ENCODE assay signal across 18 cellular contexts in the genomic region with DNA sequence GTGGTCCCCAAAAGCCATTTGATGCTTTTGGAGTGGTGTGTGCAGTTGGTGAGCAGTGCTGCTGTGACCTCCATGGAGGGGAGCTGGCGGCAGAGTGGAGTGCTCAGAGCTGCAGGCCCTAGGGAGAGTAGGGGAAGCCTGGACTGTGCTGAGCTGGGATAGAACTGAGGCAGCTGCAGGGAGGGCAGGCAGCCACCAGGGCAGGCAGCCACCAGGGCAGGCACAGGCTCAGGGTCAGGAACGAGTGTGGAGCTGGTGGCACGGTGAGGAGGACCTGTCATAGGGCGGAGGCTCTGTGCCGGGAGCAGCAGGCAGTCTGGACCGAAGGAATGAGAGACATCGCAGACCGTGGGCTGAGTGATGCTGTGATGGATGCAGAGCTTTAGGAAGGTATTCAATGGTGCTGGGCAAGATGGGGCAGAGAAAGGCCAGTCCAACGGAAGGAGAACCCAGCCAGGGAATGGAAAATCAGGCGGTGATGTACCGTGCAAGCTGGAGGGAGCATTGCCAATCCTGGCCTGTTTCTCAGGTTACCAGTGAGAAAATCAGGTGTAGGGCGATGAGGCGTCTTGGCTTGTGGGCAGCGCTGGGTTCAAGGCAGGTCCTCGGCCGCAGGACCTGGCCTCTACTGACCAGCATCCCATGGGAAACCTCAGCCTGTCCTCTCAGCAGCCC.
A peak's percentile ranks its signal among the peaks of the same experiment; 100 is the strongest.
DNase-seq lines count a peak whose midpoint lies in the region; ATAC-seq and TF ChIP-seq lines count a peak whose summit lies in the region.
"Had no signal": no experiment of that assay in that cellular context is flagged by ENCODE, and none has a peak within 500 bp of the region (broad histone marks: within the 10 kb centered on the region; RNA-seq: fewer than 3 reads in every experiment).

No MANE protein-coding gene starts in this region.

- no peak overlapping the region for H3K4me3 Mint-ChIP-seq in H9
- H3K4me3 Mint-ChIP-seq in activated T-helper 17 cell treated with anti-CD3 and anti-CD28 coated beads, Interleukin-2, amount 50 U/mL, for 72 hours, result no peak overlapping the region
- no peak overlapping the region for H3K4me3 Mint-ChIP-seq in stimulated activated naive B cell treated with anti-CD40 and anti-IgM and Interleukin-4, amounts not matched to agents 10 μg/mL and 1 μg/mL and 100 μg/mL, for 72 hours
- no peak overlapping the region for H3K4me3 Mint-ChIP-seq in activated CD4-positive, alpha-beta memory T cell treated with anti-CD3 and anti-CD28 coated beads for 36 hours
- H3K4me3 Mint-ChIP-seq: nephron had no signal

- H3K27me3 ChIP-seq in H9 (ENCODE audit: insufficient read depth, low read length), result no peaks in the 10 kb centered on the region
- no peaks in the 10 kb centered on the region for H3K27me3 ChIP-seq in hepatocyte
- H3K27me3 ChIP-seq in mammary epithelial cell (ENCODE audit: insufficient read depth, low read length), result no peaks in the 10 kb centered on the region
- H3K27me3 ChIP-seq: esophagus squamous epithelium, right lobe of liver had no signal

- H3K9me2 ChIP-seq in hepatocyte (replicated peaks; ENCODE audit: insufficient read depth), result no peaks in the 10 kb centered on the region

- no peak overlapping the region for H3T11ph ChIP-seq in H9 (ENCODE audit: low read length)

- peak overlapping the region in 1 of 3 experiments; percentile 73; a peak in 3 of 7 replicates for H3K27ac Mint-ChIP-seq in H9
- peak overlapping the region; percentile 58 for H3K27ac Mint-ChIP-seq in activated T-helper 17 cell treated with anti-CD3 and anti-CD28 coated beads, Interleukin-2, amount 50 U/mL, for 72 hours
- H3K27ac Mint-ChIP-seq in stimulated activated naive B cell treated with anti-CD40 and anti-IgM and Interleukin-4, amounts not matched to agents 10 μg/mL and 1 μg/mL and 100 μg/mL, for 72 hours, result peak overlapping the region; percentile 75
- H3K27ac Mint-ChIP-seq in activated CD4-positive, alpha-beta memory T cell treated with anti-CD3 and anti-CD28 coated beads for 36 hours, result no peak overlapping the region

- H2AFZ ChIP-seq in H9 (ENCODE audit: low read length) (no peak overlapping the region), hepatocyte (no peak overlapping the region), mammary epithelial cell (ENCODE audit: low read depth, low read length) (no peak overlapping the region)

- H3K4me1 ChIP-seq in H9 (ENCODE audit: insufficient read depth, low read length) (no peaks in the 10 kb centered on the region; the same call in 1 of the 2 replicates), hepatocyte (ENCODE audit: insufficient read depth) (peaks cover 34% of the 10 kb centered on the region), mammary epithelial cell (ENCODE audit: insufficient read depth, low read length) (no peaks in the 10 kb centered on the region)

- H4K5ac ChIP-seq in H9 (ENCODE audit: insufficient read length, low read depth, low read length), result no peak overlapping the region

- H4K91ac ChIP-seq in H9 (ENCODE audit: insufficient read length, low read depth, low read length), result no peak overlapping the region

- H3K9ac ChIP-seq in H9 (ENCODE audit: extremely low read depth, insufficient read length, low read length) (no peak overlapping the region), mammary epithelial cell (ENCODE audit: insufficient read depth, low read length) (no peak overlapping the region)

- H2BK20ac ChIP-seq in H9 (ENCODE audit: low read depth, low read length, poor library complexity, severe bottlenecking), result no peak overlapping the region

- H3K9me3 Mint-ChIP-seq in H9, result no peaks in the 10 kb centered on the region; a peak in 1 of 5 replicates
- peaks cover 5% of the 10 kb centered on the region for H3K9me3 Mint-ChIP-seq in activated T-helper 17 cell treated with anti-CD3 and anti-CD28 coated beads, Interleukin-2, amount 50 U/mL, for 72 hours
- peaks cover 3 to 8% of the 10 kb centered on the region in 2 donors for H3K9me3 Mint-ChIP-seq in stimulated activated naive B cell treated with anti-CD40 and anti-IgM and Interleukin-4, amounts not matched to agents 10 μg/mL and 1 μg/mL and 100 μg/mL, for 72 hours
- no peaks in the 10 kb centered on the region for H3K9me3 Mint-ChIP-seq in activated CD4-positive, alpha-beta memory T cell treated with anti-CD3 and anti-CD28 coated beads for 36 hours
- H3K9me3 Mint-ChIP-seq: nephron had no signal

- H3K27ac ChIP-seq in H9 (ENCODE audit: insufficient read length, low read depth, low read length), result no peak overlapping the region
- H3K27ac ChIP-seq in hepatocyte, result peak overlapping the region; percentile 62
- H3K27ac ChIP-seq in mammary epithelial cell (ENCODE audit: insufficient read depth, low read depth, low read length), result no peak overlapping the region
- H3K27ac ChIP-seq: C4-2B, esophagus squamous epithelium, right lobe of liver had no signal

- peaks cover 25 to 29% of the 10 kb centered on the region in 2 experiments for H3K4me1 Mint-ChIP-seq in H9
- H3K4me1 Mint-ChIP-seq in activated T-helper 17 cell treated with anti-CD3 and anti-CD28 coated beads, Interleukin-2, amount 50 U/mL, for 72 hours, result peaks cover 40% of the 10 kb centered on the region
- peaks cover 56 to 97% of the 10 kb centered on the region in 2 donors for H3K4me1 Mint-ChIP-seq in stimulated activated naive B cell treated with anti-CD40 and anti-IgM and Interleukin-4, amounts not matched to agents 10 μg/mL and 1 μg/mL and 100 μg/mL, for 72 hours
- peaks cover 39% of the 10 kb centered on the region for H3K4me1 Mint-ChIP-seq in activated CD4-positive, alpha-beta memory T cell treated with anti-CD3 and anti-CD28 coated beads for 36 hours (ENCODE audit: low read depth)

- POLR2A ChIA-PET in activated CD4-positive, alpha-beta memory T cell treated with anti-CD3 and anti-CD28 coated beads for 36 hours (lab: Charles Lee), result no interaction called here

- H3K9me3 ChIP-seq in H9 (ENCODE audit: control insufficient read depth, low read depth, low read length), result no peaks in the 10 kb centered on the region
- no peaks in the 10 kb centered on the region for H3K9me3 ChIP-seq in hepatocyte (ENCODE audit: low read depth)
- peaks cover 4% of the 10 kb centered on the region for H3K9me3 ChIP-seq in mammary epithelial cell (replicated peaks; ENCODE audit: insufficient read depth, low read length)
- H3K9me3 ChIP-seq: esophagus squamous epithelium, HAP-1, right lobe of liver had no signal

- H3K23ac ChIP-seq in H9 (ENCODE audit: insufficient read length, low read depth, low read length), result no peak overlapping the region

- no peak overlapping the region for H2BK120ac ChIP-seq in H9 (ENCODE audit: low read depth, low read length, poor library complexity, severe bottlenecking)

- no peaks in the 10 kb centered on the region for H3K27me3 Mint-ChIP-seq in H9 (ENCODE audit: low read depth)
- H3K27me3 Mint-ChIP-seq in activated T-helper 17 cell treated with anti-CD3 and anti-CD28 coated beads, Interleukin-2, amount 50 U/mL, for 72 hours, result no peaks in the 10 kb centered on the region
- no peaks in the 10 kb centered on the region for H3K27me3 Mint-ChIP-seq in stimulated activated naive B cell treated with anti-CD40 and anti-IgM and Interleukin-4, amounts not matched to agents 10 μg/mL and 1 μg/mL and 100 μg/mL, for 72 hours
- H3K27me3 Mint-ChIP-seq in activated CD4-positive, alpha-beta memory T cell treated with anti-CD3 and anti-CD28 coated beads for 36 hours, result no peaks in the 10 kb centered on the region

- H3K14ac ChIP-seq in H9 (ENCODE audit: insufficient read depth, low read length), result no peak overlapping the region

- H3K4me2 ChIP-seq in H9 (ENCODE audit: insufficient read depth, insufficient read length, low read length) (no peak overlapping the region), hepatocyte (peak overlapping the region; percentile 17), mammary epithelial cell (ENCODE audit: insufficient read depth, low read depth, low read length) (no peak overlapping the region)

- no peak overlapping the region for H4K8ac ChIP-seq in H9 (replicated peaks; ENCODE audit: insufficient read length, low read depth, low read length)

- H3K79me2 ChIP-seq in H9 (ENCODE audit: insufficient read depth, low read length) (no peaks in the 10 kb centered on the region), hepatocyte (no peaks in the 10 kb centered on the region), mammary epithelial cell (ENCODE audit: insufficient read depth, low read length) (no peaks in the 10 kb centered on the region)

- no peak overlapping the region for H2BK5ac ChIP-seq in H9 (ENCODE audit: insufficient read length, low read length)

- no peaks in the 10 kb centered on the region for H3K23me2 ChIP-seq in H9 (ENCODE audit: insufficient read length, low read depth, low read length, poor library complexity, severe bottlenecking)

- no TSS peak for BruUV-seq in mammary epithelial cell (replicated peaks; lab: Mats Ljungman, UMichigan)

- no peak overlapping the region for H2AK5ac ChIP-seq in H9 (ENCODE audit: insufficient read length, low read length)

- no peak overlapping the region for H2BK12ac ChIP-seq in H9 (ENCODE audit: insufficient read length, low read depth, low read length)

- H3K79me1 ChIP-seq in H9 (ENCODE audit: insufficient read depth, low read depth, low read length, poor library complexity, severe bottlenecking), result no peaks in the 10 kb centered on the region

- TF ChIP-seq CTCF in H9 (conservative IDR thresholded peaks at IDR 0.05), result peak; percentile 27; the same call in 2 of the 3 replicates
- TF ChIP-seq CTCF in hepatocyte (IDR thresholded peaks at IDR 0.05; ENCODE audit: poor library complexity), result no peak
- no peak for TF ChIP-seq CTCF in mammary epithelial cell (conservative IDR thresholded peaks at IDR 0.05 in 1 of 2, IDR thresholded peaks at IDR 0.05 in 1 of 2; ENCODE audit: extremely low read depth in 1 of 2, insufficient read depth in 1 of 2, low read depth in 1 of 2, low read length in 2 of 2)

- no CpG with 5 or more reads among the region's 16 CpGs for WGBS in H9 (ENCODE audit: extremely low coverage, insufficient read length, low lambda C conversion rate)
- 86% methylated on average over 16 of the region's 16 CpGs for WGBS in hepatocyte (ENCODE audit: low lambda C conversion rate, missing lambda C conversion rate)
- WGBS in mammary epithelial cell (ENCODE audit: low coverage, missing lambda C conversion rate), result 69% methylated on average over 4 of the region's 16 CpGs

- DNase-seq in H9 (no peak), hepatocyte (ENCODE audit: low spot score) (peak; percentile 18), NCI-H226 (no peak), mammary epithelial cell (no peak)
- DNase-seq in stimulated activated naive B cell treated with anti-CD40 and anti-IgM and Interleukin-4, amounts not matched to agents 10 μg/mL and 1 μg/mL and 100 μg/mL, for 72 hours, result no peak
- no peak for DNase-seq in activated CD4-positive, alpha-beta memory T cell treated with anti-CD3 and anti-CD28 coated beads for 36 hours
- DNase-seq: activated CD4-positive, alpha-beta T cell treated with anti-CD3 and anti-CD28 coated beads, Interleukin-2, amount 50 U/mL, for 1 hour; cortex of kidney; esophagus squamous epithelium; right lobe of liver; SIG-M5; stimulated activated CD4-positive, alpha-beta T cell treated with anti-CD3 and anti-CD28 coated beads, Interleukin-4, amount 100 ng/mL, for 24 hours; T1000 had no signal

- dilution Hi-C loops in mammary epithelial cell (cut with HindIII; ENCODE audit: low sequenced_read_pairs), result no loop called here

- H3K36me3 ChIP-seq in hepatocyte (replicated peaks; ENCODE audit: insufficient read depth, low read depth) (no peaks in the 10 kb centered on the region), mammary epithelial cell (ENCODE audit: insufficient read depth, low read length) (no peaks in the 10 kb centered on the region)
- H3K36me3 ChIP-seq: esophagus squamous epithelium, HAP-1, right lobe of liver had no signal

- intact Hi-C loops in activated CD4-positive, alpha-beta memory T cell treated with anti-CD3 and anti-CD28 coated beads for 36 hours (cut with micrococcal nuclease), result no loop called here
- intact Hi-C loops in mammary epithelial cell (cut with micrococcal nuclease), result no loop called here

- no peaks in the 10 kb centered on the region for H4K20me1 ChIP-seq in H9 (ENCODE audit: control insufficient read depth, insufficient read depth, insufficient read length)
- no peaks in the 10 kb centered on the region for H4K20me1 ChIP-seq in hepatocyte (ENCODE audit: insufficient read depth, poor library complexity, severe bottlenecking)
- no peaks in the 10 kb centered on the region for H4K20me1 ChIP-seq in mammary epithelial cell (ENCODE audit: insufficient read depth, low read length)

- no peak overlapping the region for H3K18ac ChIP-seq in H9 (ENCODE audit: insufficient read length, low read depth, low read length)

- H3K4me3 ChIP-seq in hepatocyte, result no peak overlapping the region
- H3K4me3 ChIP-seq in mammary epithelial cell (replicated peaks in 1 of 3; ENCODE audit: insufficient read depth in 1 of 3, low read depth in 2 of 3, low read length in 3 of 3), result no peak overlapping the region
- H3K4me3 ChIP-seq: esophagus squamous epithelium, GM12878, HAP-1, right lobe of liver had no signal

- in situ Hi-C loops in mammary epithelial cell (cut with MboI; ENCODE audit: low sequenced_read_pairs in 2 of 2), result no loop called here

- no peak overlapping the region for H3K56ac ChIP-seq in H9 (ENCODE audit: insufficient read length, low read depth, low read length)

- CTCF ChIA-PET in activated CD4-positive, alpha-beta memory T cell treated with anti-CD3 and anti-CD28 coated beads for 36 hours (lab: Charles Lee), result no interaction called here
- CTCF ChIA-PET in mammary epithelial cell (lab: Charles Lee; ENCODE audit: low non-redundant PET), result no interaction called here

- no peak for ATAC-seq in activated T-helper 17 cell treated with anti-CD3 and anti-CD28 coated beads, Interleukin-2, amount 50 U/mL, for 72 hours (replicated peaks)
- peak in 1 of 2 donors; percentile 10 for ATAC-seq in stimulated activated naive B cell treated with anti-CD40 and anti-IgM and Interleukin-4, amounts not matched to agents 10 μg/mL and 1 μg/mL and 100 μg/mL, for 72 hours (replicated peaks)
- ATAC-seq: GM12878 had no signal

- H3K4ac ChIP-seq in H9 (ENCODE audit: low read depth, low read length), result no peak overlapping the region

- no peaks in the 10 kb centered on the region for H3K36me3 Mint-ChIP-seq in H9 (ENCODE audit: insufficient read depth in 1 of 3, low read depth in 3 of 3)
- H3K36me3 Mint-ChIP-seq in activated T-helper 17 cell treated with anti-CD3 and anti-CD28 coated beads, Interleukin-2, amount 50 U/mL, for 72 hours (ENCODE audit: low read depth), result no peaks in the 10 kb centered on the region
- H3K36me3 Mint-ChIP-seq in stimulated activated naive B cell treated with anti-CD40 and anti-IgM and Interleukin-4, amounts not matched to agents 10 μg/mL and 1 μg/mL and 100 μg/mL, for 72 hours, result peaks cover 5 to 19% of the 10 kb centered on the region in 2 donors
- peaks cover 2% of the 10 kb centered on the region for H3K36me3 Mint-ChIP-seq in activated CD4-positive, alpha-beta memory T cell treated with anti-CD3 and anti-CD28 coated beads for 36 hours

- H2BK15ac ChIP-seq in H9 (ENCODE audit: low read depth, low read length), result no peak overlapping the region
